Comparison of ENCODE assay signal across 23 cellular contexts in genomic region chr13:39311619-39312018, GRCh38.
A peak's percentile ranks its signal among the peaks of the same experiment; 100 is the strongest.
DNase-seq lines count a peak whose midpoint lies in the region; ATAC-seq and TF ChIP-seq lines count a peak whose summit lies in the region.
"Had no signal": no experiment of that assay in that cellular context is flagged by ENCODE, and none has a peak within 500 bp of the region (broad histone marks: within the 10 kb centered on the region; RNA-seq: fewer than 3 reads in every experiment).

No MANE protein-coding gene starts in this region.

- H3K4me2 ChIP-seq in neuronal stem cell (ENCODE audit: insufficient read depth, low read length, poor library complexity, severe bottlenecking) = no peak overlapping the region
- H3K4me2 ChIP-seq: hepatocyte had no signal

- H4K8ac ChIP-seq in neuronal stem cell (ENCODE audit: low read depth, low read length) = no peak overlapping the region

- no peaks in the 10 kb centered on the region for H3K9me3 ChIP-seq in MG63
- no peaks in the 10 kb centered on the region for H3K9me3 ChIP-seq in neuronal stem cell (replicated peaks in 1 of 2; ENCODE audit: control insufficient read depth in 2 of 2, insufficient read depth in 1 of 2, low read depth in 1 of 2, low read length in 2 of 2)
- H3K9me3 ChIP-seq: spleen, uterus had no signal

- no peak overlapping the region for H3K9ac ChIP-seq in neuronal stem cell (ENCODE audit: low read depth, low read length, poor library complexity)

- no peak overlapping the region for H2BK5ac ChIP-seq in neuronal stem cell (ENCODE audit: low read length)

- H3K27me3 Mint-ChIP-seq in activated naive CD4-positive, alpha-beta T cell treated with anti-CD3 and anti-CD28 coated beads for 36 hours (ENCODE audit: low read depth) = peaks cover 12% of the 10 kb centered on the region

- no peak overlapping the region for H2AFZ ChIP-seq in neuronal stem cell (ENCODE audit: low read length)
- H2AFZ ChIP-seq: hepatocyte had no signal

- H2BK12ac ChIP-seq in neuronal stem cell (ENCODE audit: low read length) = no peak overlapping the region

- intact Hi-C loops in activated naive CD4-positive, alpha-beta T cell treated with anti-CD3 and anti-CD28 coated beads for 36 hours (cut with micrococcal nuclease) = no loop called here

- H2BK15ac ChIP-seq in neuronal stem cell (ENCODE audit: low read length) = no peak overlapping the region

- no peaks in the 10 kb centered on the region for H3K9me3 Mint-ChIP-seq in activated naive CD4-positive, alpha-beta T cell treated with anti-CD3 and anti-CD28 coated beads for 36 hours
- H3K9me3 Mint-ChIP-seq: activated T-helper 2 cell treated with anti-CD3 and anti-CD28 coated beads, Interferon-gamma antibody, Interleukin-2, Interleukin-4, amounts not matched to agents 10 μg/mL and 5 μg/mL and 100 μg/mL, durations not matched to agents 14 hours and 24 hours and 36 hours; CD4-positive, alpha-beta T cell; endodermal cell; naive thymus-derived CD4-positive, alpha-beta T cell had no signal

- no peak overlapping the region for H3K4me3 Mint-ChIP-seq in activated naive CD4-positive, alpha-beta T cell treated with anti-CD3 and anti-CD28 coated beads for 36 hours
- H3K4me3 Mint-ChIP-seq: CD4-positive, alpha-beta T cell; endodermal cell; naive thymus-derived CD4-positive, alpha-beta T cell had no signal

- H3K18ac ChIP-seq in neuronal stem cell (ENCODE audit: low read length) = peak overlapping the region; percentile 84

- no peak overlapping the region for H2AK5ac ChIP-seq in neuronal stem cell (ENCODE audit: low read depth, low read length)

- no peak overlapping the region for H3K27ac ChIP-seq in neuronal stem cell (replicated peaks; ENCODE audit: low read length)
- H3K27ac ChIP-seq: hepatocyte, spleen, uterus had no signal

- no peak overlapping the region for H3K4me3 ChIP-seq in AG10803 (ENCODE audit: low read length)
- H3K4me3 ChIP-seq in MG63 = no peak overlapping the region
- H3K4me3 ChIP-seq in fibroblast of pulmonary artery (replicated peaks; ENCODE audit: low read depth, low read length) = no peak overlapping the region
- H3K4me3 ChIP-seq in neuronal stem cell (ENCODE audit: low read length in 2 of 2) = no peak overlapping the region
- H3K4me3 ChIP-seq: hepatocyte, spleen, uterus had no signal

- H3K4ac ChIP-seq in neuronal stem cell (ENCODE audit: low read length) = no peak overlapping the region

- no peak overlapping the region for H3K14ac ChIP-seq in neuronal stem cell (ENCODE audit: low read length)

- no CpG with 5 or more reads among the region's 4 CpGs for WGBS in neuronal stem cell (ENCODE audit: extremely low coverage in 2 of 2, insufficient read length in 2 of 2, insufficient replicate concordance in 1 of 2), 2 donors

- H3K79me1 ChIP-seq in neuronal stem cell (ENCODE audit: low read depth, low read length) = no peaks in the 10 kb centered on the region

- ATAC-seq in GM21619 (IDR thresholded peaks at IDR 0.05; ENCODE audit: unreplicated experiment) = no peak
- ATAC-seq: HCT116; naive thymus-derived CD4-positive, alpha-beta T cell had no signal

- H3K36me3 Mint-ChIP-seq in activated naive CD4-positive, alpha-beta T cell treated with anti-CD3 and anti-CD28 coated beads for 36 hours (ENCODE audit: low read depth) = no peaks in the 10 kb centered on the region
- H3K36me3 Mint-ChIP-seq: naive thymus-derived CD4-positive, alpha-beta T cell had no signal

- CTCF ChIA-PET in activated naive CD4-positive, alpha-beta T cell treated with anti-CD3 and anti-CD28 coated beads for 36 hours (lab: Charles Lee) = no interaction called here

- peaks cover 0 to 8% of the 10 kb centered on the region in 2 donors for H3K4me1 ChIP-seq in neuronal stem cell (ENCODE audit: control insufficient read depth in 2 of 2, insufficient read depth in 1 of 2, low read depth in 1 of 2, low read length in 2 of 2)
- H3K4me1 ChIP-seq: spleen, uterus had no signal

- no peaks in the 10 kb centered on the region for H3K36me3 ChIP-seq in MG63
- no peaks in the 10 kb centered on the region for H3K36me3 ChIP-seq in neuronal stem cell (replicated peaks in 1 of 2; ENCODE audit: control insufficient read depth in 2 of 2, insufficient read depth in 2 of 2, low read length in 2 of 2)
- H3K36me3 ChIP-seq: spleen, uterus had no signal

- H3K4me1 Mint-ChIP-seq in activated naive CD4-positive, alpha-beta T cell treated with anti-CD3 and anti-CD28 coated beads for 36 hours (ENCODE audit: low read depth) = no peaks in the 10 kb centered on the region
- H3K4me1 Mint-ChIP-seq: endodermal cell; naive thymus-derived CD4-positive, alpha-beta T cell had no signal

- H2BK120ac ChIP-seq in neuronal stem cell (ENCODE audit: low read depth, low read length) = peak overlapping the region; percentile 13

- no peak overlapping the region for H3K23ac ChIP-seq in neuronal stem cell (ENCODE audit: low read depth, low read length, poor library complexity)

- no peak overlapping the region for H4K91ac ChIP-seq in neuronal stem cell (ENCODE audit: low read depth, low read length, poor library complexity)

- peak; percentile 35 for DNase-seq in AG10803 (ENCODE audit: low read depth)
- peak; percentile 7 for DNase-seq in MG63
- DNase-seq in fibroblast of pulmonary artery (ENCODE audit: low read depth) = peak; percentile 22
- DNase-seq in neuronal stem cell (ENCODE audit: low spot score) = no peak
- DNase-seq in NCI-H526 (lab: John Stamatoyannopoulos, UW) = no peak
- DNase-seq in activated naive CD4-positive, alpha-beta T cell (lab: John Stamatoyannopoulos, UW) = no peak
- no peak for DNase-seq in activated naive CD4-positive, alpha-beta T cell treated with anti-CD3 and anti-CD28 coated beads for 36 hours
- DNase-seq: amygdala; CD4-positive, alpha-beta T cell; endodermal cell; KG1; naive thymus-derived CD4-positive, alpha-beta T cell; NCI-H1092 treated with DMSO at 0.1 percent for 48 hours; NCI-H2081 treated with DMSO at 0.1 percent for 48 hours; NCI-H524 treated with DMSO at 0.1 percent for 48 hours; spleen; substantia nigra; SW 1271; uterus had no signal

- no peak overlapping the region for H3K27ac Mint-ChIP-seq in activated naive CD4-positive, alpha-beta T cell treated with anti-CD3 and anti-CD28 coated beads for 36 hours
- H3K27ac Mint-ChIP-seq: activated T-helper 2 cell treated with anti-CD3 and anti-CD28 coated beads, Interferon-gamma antibody, Interleukin-2, Interleukin-4, amounts not matched to agents 10 μg/mL and 5 μg/mL and 100 μg/mL, durations not matched to agents 14 hours and 24 hours and 36 hours; CD4-positive, alpha-beta T cell; endodermal cell; naive thymus-derived CD4-positive, alpha-beta T cell had no signal

- no peaks in the 10 kb centered on the region for H3K27me3 ChIP-seq in MG63
- H3K27me3 ChIP-seq in neuronal stem cell (ENCODE audit: control insufficient read depth in 3 of 3, insufficient read depth in 3 of 3, low read depth in 1 of 3, low read length in 3 of 3) = no peaks in the 10 kb centered on the region
- H3K27me3 ChIP-seq: hepatocyte, spleen, uterus had no signal

- TF ChIP-seq CTCF in AG10803 (conservative IDR thresholded peaks at IDR 0.05; ENCODE audit: low read length) (no peak), fibroblast of pulmonary artery (IDR thresholded peaks at IDR 0.05; ENCODE audit: low read length, missing control alignments) (no peak)

Comparison
In these comparisons a context has a peak if more than half of its experiments do, and no peak if none do; other contexts are left out.
1. DNase-seq: peak in AG10803 (single experiment), MG63 (single experiment) and fibroblast of pulmonary artery (single experiment); none in neuronal stem cell (single experiment), NCI-H526 (0 of 2), activated naive CD4-positive, alpha-beta T cell (0 of 4) and activated naive CD4-positive, alpha-beta T cell treated with anti-CD3 and anti-CD28 coated beads for 36 hours (single experiment).